ENCODE assay signal across 21 cellular contexts in genomic region chr2:74138219-74138951, GRCh38. TPM values are rescaled to one million over a fixed set of nuclear protein-coding genes. Genes with fewer than 3 reads are reported as not detected.
DNase-seq lines count a peak whose midpoint lies in the region; ATAC-seq, FAIRE-seq and TF ChIP-seq lines count a peak whose summit lies in the region.
"Had no signal": no experiment of that assay in that cellular context is flagged by ENCODE, and none has a peak within 500 bp of the region (broad histone marks: within the 10 kb centered on the region; RNA-seq: fewer than 3 reads in every experiment).

No MANE protein-coding gene starts in this region.

- peak overlapping the region; percentile 63 for H2BK12ac ChIP-seq in neuronal stem cell (ENCODE audit: low read length)

- H2AK5ac ChIP-seq in neuronal stem cell (ENCODE audit: low read depth, low read length) = no peak overlapping the region

- no peaks in the 10 kb centered on the region for H3K27me3 ChIP-seq in BLaER1
- H3K27me3 ChIP-seq in DND-41 (ENCODE audit: insufficient read depth, low read length, poor library complexity) = no peaks in the 10 kb centered on the region
- no peaks in the 10 kb centered on the region for H3K27me3 ChIP-seq in neuronal stem cell (ENCODE audit: control insufficient read depth in 3 of 3, insufficient read depth in 3 of 3, low read depth in 1 of 3, low read length in 3 of 3)
- no peaks in the 10 kb centered on the region for H3K27me3 ChIP-seq in neural progenitor cell
- H3K27me3 ChIP-seq: SJSA1 had no signal

- TF ChIP-seq CTCF in DND-41 (IDR thresholded peaks at IDR 0.05; ENCODE audit: borderline replicate concordance, extremely low read depth, low read length, poor library complexity, severe bottlenecking) = no peak
- no peak for TF ChIP-seq CTCF in neural progenitor cell (IDR thresholded peaks at IDR 0.05)

- peak overlapping the region; percentile 41 for H3K27ac Mint-ChIP-seq in activated T-helper 17 cell treated with anti-CD3 and anti-CD28 coated beads, Interleukin-2, amount 50 U/mL, for 72 hours
- no peak overlapping the region for H3K27ac Mint-ChIP-seq in neural progenitor cell
- H3K27ac Mint-ChIP-seq: GM23338 had no signal

- no peak overlapping the region for H3K4me3 Mint-ChIP-seq in activated T-helper 17 cell treated with anti-CD3 and anti-CD28 coated beads, Interleukin-2, amount 50 U/mL, for 72 hours
- no peak overlapping the region for H3K4me3 Mint-ChIP-seq in neural progenitor cell
- H3K4me3 Mint-ChIP-seq: CD14-positive monocyte, GM23338 had no signal

- H3K36me3 ChIP-seq in BLaER1 (peaks cover 77% of the 10 kb centered on the region), DND-41 (ENCODE audit: insufficient read depth, low read length) (peaks cover 52% of the 10 kb centered on the region), neuronal stem cell (replicated peaks in 1 of 2; ENCODE audit: control insufficient read depth in 2 of 2, insufficient read depth in 2 of 2, low read length in 2 of 2) (peaks cover 14 to 58% of the 10 kb centered on the region in 2 donors), neural progenitor cell (no peaks in the 10 kb centered on the region)

- no peak overlapping the region for H4K91ac ChIP-seq in neuronal stem cell (ENCODE audit: low read depth, low read length, poor library complexity)

- peaks cover 7% of the 10 kb centered on the region for H3K79me1 ChIP-seq in neuronal stem cell (ENCODE audit: low read depth, low read length)

- DNase-seq in DND-41 = no peak
- no peak for DNase-seq in neuronal stem cell (ENCODE audit: low spot score)
- no peak for DNase-seq in neural progenitor cell (ENCODE audit: low spot score)
- no peak for DNase-seq in GM12891 (ENCODE audit: insufficient read length, low spot score)
- no peak for DNase-seq in mesenteric fat pad (ENCODE audit: low spot score)
- DNase-seq: GDM1, IMR-90, Karpas-422, NCI-H1694 treated with DMSO at 0.1 percent for 48 hours, NCI-H2081 treated with DMSO at 0.1 percent for 48 hours, NCI-H2171 treated with DMSO at 0.1 percent for 48 hours, NCI-H524 treated with DMSO at 0.1 percent for 48 hours, OCI-M1 had no signal

- H2BK5ac ChIP-seq in neuronal stem cell (ENCODE audit: low read length) = no peak overlapping the region

- H3K23ac ChIP-seq in neuronal stem cell (ENCODE audit: low read depth, low read length, poor library complexity) = peak overlapping the region; percentile 6

- H3K4me3 ChIP-seq in BLaER1 (no peak overlapping the region), DND-41 (ENCODE audit: low read depth in 1 of 2, low read length in 2 of 2) (no peak overlapping the region), neuronal stem cell (ENCODE audit: low read length in 2 of 2) (no peak overlapping the region), neural progenitor cell (no peak overlapping the region)
- H3K4me3 ChIP-seq: GM23338, SJSA1 had no signal

- no peaks in the 10 kb centered on the region for H3F3A ChIP-seq in neural progenitor cell (ENCODE audit: low read depth)

- no peaks in the 10 kb centered on the region for H3K27me3 Mint-ChIP-seq in activated T-helper 17 cell treated with anti-CD3 and anti-CD28 coated beads, Interleukin-2, amount 50 U/mL, for 72 hours
- H3K27me3 Mint-ChIP-seq in neural progenitor cell (ENCODE audit: insufficient read depth, low read depth) = peaks cover 6% of the 10 kb centered on the region

- H3K18ac ChIP-seq in neuronal stem cell (ENCODE audit: low read length) = no peak overlapping the region

- H3K9me3 Mint-ChIP-seq in activated T-helper 17 cell treated with anti-CD3 and anti-CD28 coated beads, Interleukin-2, amount 50 U/mL, for 72 hours = no peaks in the 10 kb centered on the region
- no peaks in the 10 kb centered on the region for H3K9me3 Mint-ChIP-seq in neural progenitor cell
- H3K9me3 Mint-ChIP-seq: GM23338 had no signal

- H3K4me1 ChIP-seq in BLaER1 = peaks cover 10% of the 10 kb centered on the region
- no peaks in the 10 kb centered on the region for H3K4me1 ChIP-seq in DND-41 (ENCODE audit: insufficient read depth, low read length)
- H3K4me1 ChIP-seq in neuronal stem cell (ENCODE audit: control insufficient read depth in 2 of 2, insufficient read depth in 1 of 2, low read depth in 1 of 2, low read length in 2 of 2) = no peaks in the 10 kb centered on the region
- H3K4me1 ChIP-seq in neural progenitor cell = no peaks in the 10 kb centered on the region
- H3K4me1 ChIP-seq: SJSA1 had no signal

- FAIRE-seq in GM12891 (lab: Jason Lieb, UNC) = no peak
- FAIRE-seq: HTR-8/SVneo had no signal

- no peak overlapping the region for H2BK15ac ChIP-seq in neuronal stem cell (ENCODE audit: low read length)

- H2BK120ac ChIP-seq in neuronal stem cell (ENCODE audit: low read depth, low read length) = no peak overlapping the region

- no peak overlapping the region for H3K27ac ChIP-seq in BLaER1
- no peak overlapping the region for H3K27ac ChIP-seq in DND-41 (ENCODE audit: low read length)
- H3K27ac ChIP-seq in neuronal stem cell (replicated peaks; ENCODE audit: low read length) = no peak overlapping the region
- no peak overlapping the region for H3K27ac ChIP-seq in neural progenitor cell
- H3K27ac ChIP-seq: SJSA1 had no signal

- H3K4me1 Mint-ChIP-seq in activated T-helper 17 cell treated with anti-CD3 and anti-CD28 coated beads, Interleukin-2, amount 50 U/mL, for 72 hours = peaks cover 10% of the 10 kb centered on the region
- no peaks in the 10 kb centered on the region for H3K4me1 Mint-ChIP-seq in neural progenitor cell
- H3K4me1 Mint-ChIP-seq: CD14-positive monocyte had no signal

- no peak overlapping the region for H2AFZ ChIP-seq in DND-41 (ENCODE audit: low read depth, low read length)
- no peak overlapping the region for H2AFZ ChIP-seq in neuronal stem cell (ENCODE audit: low read length)
- H2AFZ ChIP-seq in neural progenitor cell (replicated peaks) = no peak overlapping the region
- H2AFZ ChIP-seq: GM23338 had no signal

- no CpG with 5 or more reads among the region's 13 CpGs for WGBS in neuronal stem cell (ENCODE audit: extremely low coverage in 2 of 2, insufficient read length in 2 of 2, insufficient replicate concordance in 1 of 2), 2 donors

- no peak overlapping the region for H3K9ac ChIP-seq in BLaER1
- H3K9ac ChIP-seq in DND-41 (ENCODE audit: low read depth, low read length) = no peak overlapping the region
- peak overlapping the region; percentile 47 for H3K9ac ChIP-seq in neuronal stem cell (ENCODE audit: low read depth, low read length, poor library complexity)
- H3K9ac ChIP-seq in neural progenitor cell = no peak overlapping the region

- ATAC-seq in DND-41 (ENCODE audit: insufficient read depth, low read depth) = 0 out of 3 replicates have a peak, but pooled peaks have one; percentile 27
- ATAC-seq in activated T-helper 17 cell treated with anti-CD3 and anti-CD28 coated beads, Interleukin-2, amount 50 U/mL, for 72 hours (replicated peaks) = no peak
- ATAC-seq in GM21619 (IDR thresholded peaks at IDR 0.05; ENCODE audit: unreplicated experiment) = no peak
- ATAC-seq: Right ventricle myocardium inferior had no signal

- H3K79me2 ChIP-seq in DND-41 (ENCODE audit: insufficient read depth, low read length) = peaks cover 16% of the 10 kb centered on the region
- no peaks in the 10 kb centered on the region for H3K79me2 ChIP-seq in neural progenitor cell (ENCODE audit: low read depth)

- H3K4me2 ChIP-seq in BLaER1 (peak overlapping the region; percentile 17), DND-41 (ENCODE audit: insufficient read depth, low read length) (no peak overlapping the region), neuronal stem cell (ENCODE audit: insufficient read depth, low read length, poor library complexity, severe bottlenecking) (no peak overlapping the region), neural progenitor cell (no peak overlapping the region)
- H3K4me2 ChIP-seq: GM23338 had no signal

- H4K20me1 ChIP-seq in BLaER1 = no peaks in the 10 kb centered on the region
- peaks cover 19% of the 10 kb centered on the region for H4K20me1 ChIP-seq in DND-41 (ENCODE audit: insufficient read depth, low read length)
- no peaks in the 10 kb centered on the region for H4K20me1 ChIP-seq in neural progenitor cell (ENCODE audit: low read depth)

- H3K9me3 ChIP-seq in BLaER1 (no peaks in the 10 kb centered on the region), DND-41 (ENCODE audit: insufficient read depth, low read length, severe bottlenecking) (no peaks in the 10 kb centered on the region), neuronal stem cell (replicated peaks in 1 of 2; ENCODE audit: control insufficient read depth in 2 of 2, insufficient read depth in 1 of 2, low read depth in 1 of 2, low read length in 2 of 2) (no peaks in the 10 kb centered on the region), neural progenitor cell (ENCODE audit: low read depth) (no peaks in the 10 kb centered on the region)

- no peak for TF ChIP-seq POLR2A in GM12891 (IDR thresholded peaks at IDR 0.05; ENCODE audit: low read depth, low read length)

- H3K14ac ChIP-seq in neuronal stem cell (ENCODE audit: low read length) = no peak overlapping the region

- no peak overlapping the region for H3K4ac ChIP-seq in neuronal stem cell (ENCODE audit: low read length)

- peaks cover 49% of the 10 kb centered on the region for H3K36me3 Mint-ChIP-seq in activated T-helper 17 cell treated with anti-CD3 and anti-CD28 coated beads, Interleukin-2, amount 50 U/mL, for 72 hours (ENCODE audit: low read depth)
- peaks cover 23% of the 10 kb centered on the region for H3K36me3 Mint-ChIP-seq in neural progenitor cell

- no peak overlapping the region for H4K8ac ChIP-seq in neuronal stem cell (ENCODE audit: low read depth, low read length)

TF ChIP-seq in GM12891, 5 proteins besides CTCF, POLR2A, EP300 and RAD21:
- TF ChIP-seq POLR2AphosphoS5 (IDR thresholded peaks at IDR 0.05; ENCODE audit: low read depth, low read length) = no peak
- no peak for TF ChIP-seq SPI1 (IDR thresholded peaks at IDR 0.05; ENCODE audit: low read depth, low read length)
- no peak for TF ChIP-seq POU2F2 (IDR thresholded peaks at IDR 0.05; ENCODE audit: low read depth, low read length)
- no peak for TF ChIP-seq TAF1 (IDR thresholded peaks at IDR 0.05; ENCODE audit: low read depth, low read length)
- no peak for TF ChIP-seq PAX5 (IDR thresholded peaks at IDR 0.05; ENCODE audit: insufficient read depth, low read length, severe bottlenecking)

RNA-seq across cellular contexts. Expression of gene BOLA3, which starts 9.3 kb away (rescaled TPM):
- total RNA-seq in activated T-helper 17 cell treated with anti-CD3 and anti-CD28 coated beads, Interleukin-2, amount 50 U/mL, for 72 hours = 10 to 100 TPM; 35.7 to 51.7 TPM
- 69.7 TPM for polyA plus RNA-seq in neuronal stem cell (2013, experiment 1 of 2)
- 67.9 TPM for polyA plus RNA-seq in neuronal stem cell (2013, experiment 2 of 2)
- 56.2 and 76.5 TPM in 2 replicates for total RNA-seq in neural progenitor cell (ENCODE audit: low replicate concordance)
- polyA plus RNA-seq in GM12891 (2012; ENCODE audit: low read depth, missing spikeins) = 93.4 TPM
- total RNA-seq in mesenteric fat pad = 42.2 TPM

RNA-seq across cellular contexts. Expression of gene MOB1A, which starts 40.3 kb away (rescaled TPM):
- total RNA-seq in activated T-helper 17 cell treated with anti-CD3 and anti-CD28 coated beads, Interleukin-2, amount 50 U/mL, for 72 hours = 100 to 1,000 TPM; 155 to 159 TPM
- 73.6 TPM for polyA plus RNA-seq in neuronal stem cell (2013, experiment 1 of 2)
- polyA plus RNA-seq in neuronal stem cell (2013, experiment 2 of 2) = 76.4 TPM
- total RNA-seq in neural progenitor cell (ENCODE audit: low replicate concordance) (125 and 163 TPM in 2 replicates), mesenteric fat pad (109 TPM)
- 60.5 TPM for polyA plus RNA-seq in GM12891 (2012; ENCODE audit: low read depth, missing spikeins)
